Comparison of ENCODE assay signal across 1 cellular context in genomic region chr1:32221980-32222751, GRCh38.
A peak's percentile ranks its signal among the peaks of the same experiment; 100 is the strongest.
TF ChIP-seq lines count a peak whose summit lies in the region.

EIF3I (plus strand) TSS chr1:32222407; CDS start chr1:32222442, 35 bp downstream.
TMEM234 (minus strand) TSS chr1:32222353; CDS start chr1:32222322, 31 bp downstream.

TF ChIP-seq in HepG2, 621 proteins besides CTCF, POLR2A, EP300 and RAD21 (continued from another document and continues in another):
- TF ChIP-seq MTERF4 (CRISPR knock-in tag; IDR thresholded peaks at IDR 0.05) (peak; percentile 69; the same call in 1 of the 2 replicates), IRF9 (CRISPR knock-in tag; IDR thresholded peaks at IDR 0.05; ENCODE audit: borderline replicate concordance) (peak; percentile 44; the same call in 1 of the 2 replicates), HIVEP1 (CRISPR knock-in tag; IDR thresholded peaks at IDR 0.05) (no peak), FOXO1 (CRISPR knock-in tag; IDR thresholded peaks at IDR 0.05) (no peak), HNRNPUL1 (IDR thresholded peaks at IDR 0.05; ENCODE audit: low read depth, low read length) (no peak), MED8 (CRISPR knock-in tag; IDR thresholded peaks at IDR 0.05; ENCODE audit: insufficient replicate concordance) (peak; percentile 44), RBM22 (optimal IDR thresholded peaks at IDR 0.05; ENCODE audit: low read length) (peak; percentile 92), NFE2 (CRISPR knock-in tag; IDR thresholded peaks at IDR 0.05) (no peak), ZNF24 (IDR thresholded peaks at IDR 0.05) (no peak), ZNF317 (CRISPR knock-in tag; IDR thresholded peaks at IDR 0.05) (peak; percentile 71; the same call in 1 of the 2 replicates), ZNF766 (CRISPR knock-in tag; IDR thresholded peaks at IDR 0.05; ENCODE audit: borderline replicate concordance) (no peak), ATF3 (CRISPR knock-in tag; IDR thresholded peaks at IDR 0.05) (no peak), ZNF280B (CRISPR knock-in tag; IDR thresholded peaks at IDR 0.05; ENCODE audit: borderline replicate concordance) (peak; percentile 37; the same call in 1 of the 2 replicates), E2F1 (CRISPR knock-in tag; IDR thresholded peaks at IDR 0.05) (no peak), NFRKB (IDR thresholded peaks at IDR 0.05) (no peak), ZNF256 (CRISPR knock-in tag; conservative IDR thresholded peaks at IDR 0.05) (no peak), ZNF713 (CRISPR knock-in tag; IDR thresholded peaks at IDR 0.05) (no peak), KLF9 (CRISPR knock-in tag; IDR thresholded peaks at IDR 0.05; ENCODE audit: low read depth) (no peak), POLR2AphosphoS5 (IDR thresholded peaks at IDR 0.05; ENCODE audit: low read depth, low read length) (peak; percentile 90), RFXANK (CRISPR knock-in tag; IDR thresholded peaks at IDR 0.05) (no peak), ZNF562 (CRISPR knock-in tag; IDR thresholded peaks at IDR 0.05; ENCODE audit: borderline replicate concordance) (no peak), ZNF383 (CRISPR knock-in tag; IDR thresholded peaks at IDR 0.05; ENCODE audit: borderline replicate concordance) (0 out of 2 replicates have a peak, but pooled peaks have one; percentile 30), PHF5A (CRISPR knock-in tag; IDR thresholded peaks at IDR 0.05; ENCODE audit: low read depth, unreplicated experiment) (no peak), BCL6 (CRISPR knock-in tag; IDR thresholded peaks at IDR 0.05) (no peak), SP5 (CRISPR knock-in tag; IDR thresholded peaks at IDR 0.05; ENCODE audit: borderline replicate concordance, low read depth) (peak; percentile 54; the same call in 1 of the 2 replicates), CC2D1A (CRISPR knock-in tag; IDR thresholded peaks at IDR 0.05) (no peak), ZNF672 (CRISPR knock-in tag; IDR thresholded peaks at IDR 0.05) (no peak), HOXA7 (CRISPR knock-in tag; IDR thresholded peaks at IDR 0.05) (no peak), BORCS8-MEF2B (CRISPR knock-in tag; IDR thresholded peaks at IDR 0.05) (no peak), CENPT (CRISPR knock-in tag; IDR thresholded peaks at IDR 0.05; ENCODE audit: low read depth) (no peak), SMC3 (IDR thresholded peaks at IDR 0.05; ENCODE audit: low read length) (no peak), ZNF446 (CRISPR knock-in tag; IDR thresholded peaks at IDR 0.05) (0 out of 2 replicates have a peak, but pooled peaks have one; percentile 21), ATAD3A (CRISPR knock-in tag; IDR thresholded peaks at IDR 0.05) (no peak), ETV5 (CRISPR knock-in tag; IDR thresholded peaks at IDR 0.05; ENCODE audit: borderline replicate concordance) (peak; percentile 67; the same call in 1 of the 2 replicates), ZFP37 (CRISPR knock-in tag; IDR thresholded peaks at IDR 0.05; ENCODE audit: borderline replicate concordance) (no peak), ZNF850 (CRISPR knock-in tag; conservative IDR thresholded peaks at IDR 0.05) (peak; percentile 76; the same call in 1 of the 2 replicates), ZBTB44 (CRISPR knock-in tag; IDR thresholded peaks at IDR 0.05) (no peak), DRAP1 (CRISPR knock-in tag; IDR thresholded peaks at IDR 0.05) (0 out of 2 replicates have a peak, but pooled peaks have one; percentile 42), SRSF9 (IDR thresholded peaks at IDR 0.05; ENCODE audit: borderline replicate concordance, insufficient read depth, low read depth, low read length, poor library complexity, severe bottlenecking) (no peak), NR2F2 (IDR thresholded peaks at IDR 0.05; ENCODE audit: borderline replicate concordance, low read depth) (peak; percentile 59; the same call in 1 of the 2 replicates), ZNF609 (CRISPR knock-in tag; IDR thresholded peaks at IDR 0.05; ENCODE audit: borderline replicate concordance) (no peak), ZNF431 (CRISPR knock-in tag; IDR thresholded peaks at IDR 0.05; ENCODE audit: borderline replicate concordance, low read depth) (no peak), FOXM1 (CRISPR knock-in tag; IDR thresholded peaks at IDR 0.05) (no peak), ZNF335 (CRISPR knock-in tag; IDR thresholded peaks at IDR 0.05) (no peak), PBX3 (CRISPR knock-in tag; IDR thresholded peaks at IDR 0.05; ENCODE audit: borderline replicate concordance) (no peak), ZNF382 (CRISPR knock-in tag; IDR thresholded peaks at IDR 0.05; ENCODE audit: borderline replicate concordance) (no peak), ZNF275 (CRISPR knock-in tag; IDR thresholded peaks at IDR 0.05; ENCODE audit: borderline replicate concordance) (0 out of 2 replicates have a peak, but pooled peaks have one; percentile 37), MEIS1 (CRISPR knock-in tag; IDR thresholded peaks at IDR 0.05; ENCODE audit: borderline replicate concordance) (0 out of 2 replicates have a peak, but pooled peaks have one; percentile 26), RFX3 (CRISPR knock-in tag; IDR thresholded peaks at IDR 0.05) (peak; percentile 90), HCFC1 (IDR thresholded peaks at IDR 0.05; ENCODE audit: low read depth, low read length) (0 out of 2 replicates have a peak, but pooled peaks have one; percentile 18), ZNF770 (CRISPR knock-in tag; IDR thresholded peaks at IDR 0.05) (peak; percentile 34; the same call in 1 of the 2 replicates), CCDC6 (CRISPR knock-in tag; IDR thresholded peaks at IDR 0.05) (no peak), SMYD3 (CRISPR knock-in tag; IDR thresholded peaks at IDR 0.05) (no peak)
